In genomic region chr9:129174724-129175514, GRCh38 we compare ENCODE assay signal across 1 cellular context.
TF ChIP-seq lines count a peak whose summit lies in the region.

No MANE protein-coding gene starts in this region.

TF ChIP-seq in HepG2, 621 proteins besides CTCF, POLR2A, EP300 and RAD21 (continued from another document and continues in another):
- TF ChIP-seq HMGXB3 (CRISPR knock-in tag; IDR thresholded peaks at IDR 0.05; ENCODE audit: borderline replicate concordance): 0 out of 2 replicates have a peak, but pooled peaks have one; percentile 11
- no peak for TF ChIP-seq SKI (IDR thresholded peaks at IDR 0.05; ENCODE audit: partially characterized antibody)
- TF ChIP-seq MNT (IDR thresholded peaks at IDR 0.05): no peak
- TF ChIP-seq ZNF703 (CRISPR knock-in tag; IDR thresholded peaks at IDR 0.05; ENCODE audit: borderline replicate concordance): no peak
- no peak for TF ChIP-seq DR1 (CRISPR knock-in tag; IDR thresholded peaks at IDR 0.05)
- TF ChIP-seq DMAP1 (CRISPR knock-in tag; IDR thresholded peaks at IDR 0.05): peak; percentile 53; the same call in 1 of the 2 replicates
- TF ChIP-seq ONECUT2 (CRISPR knock-in tag; IDR thresholded peaks at IDR 0.05): no peak
- TF ChIP-seq HOXD1 (CRISPR knock-in tag; IDR thresholded peaks at IDR 0.05): no peak
- TF ChIP-seq ATF4 (CRISPR knock-in tag; IDR thresholded peaks at IDR 0.05): peak in 1 of 2 experiments; percentile 25; a peak in 1 of 4 replicates
- no peak for TF ChIP-seq HES4 (CRISPR knock-in tag; IDR thresholded peaks at IDR 0.05; ENCODE audit: borderline replicate concordance)
- 0 out of 2 replicates have a peak, but pooled peaks have one; percentile 24 for TF ChIP-seq ERF (CRISPR knock-in tag; IDR thresholded peaks at IDR 0.05)
- no peak for TF ChIP-seq ZNF646 (CRISPR knock-in tag; IDR thresholded peaks at IDR 0.05)
- TF ChIP-seq ZNF34 (CRISPR knock-in tag; IDR thresholded peaks at IDR 0.05; ENCODE audit: borderline replicate concordance): no peak
- no peak for TF ChIP-seq ZSCAN9 (CRISPR knock-in tag; IDR thresholded peaks at IDR 0.05; ENCODE audit: borderline replicate concordance)
- no peak for TF ChIP-seq TEF (CRISPR knock-in tag; IDR thresholded peaks at IDR 0.05)
- no peak for TF ChIP-seq ZNF773 (CRISPR knock-in tag; IDR thresholded peaks at IDR 0.05; ENCODE audit: borderline replicate concordance)
- no peak for TF ChIP-seq ZBTB4 (CRISPR knock-in tag; IDR thresholded peaks at IDR 0.05; ENCODE audit: borderline replicate concordance)
- peak; percentile 52 for TF ChIP-seq TEAD3 (CRISPR knock-in tag; optimal IDR thresholded peaks at IDR 0.05; ENCODE audit: borderline replicate concordance)
- no peak for TF ChIP-seq NONO (IDR thresholded peaks at IDR 0.05)
- TF ChIP-seq NONO (CRISPR knock-in tag; conservative IDR thresholded peaks at IDR 0.05): peak; percentile 18; the same call in 1 of the 2 replicates
- TF ChIP-seq ZNF780A (CRISPR knock-in tag; IDR thresholded peaks at IDR 0.05): no peak; the same call in 1 of the 2 replicates
- TF ChIP-seq POLR2AphosphoS5 (IDR thresholded peaks at IDR 0.05; ENCODE audit: low read depth, low read length): peak; percentile 33; the same call in 1 of the 2 replicates
- TF ChIP-seq CBFB (CRISPR knock-in tag; IDR thresholded peaks at IDR 0.05): no peak
- TF ChIP-seq PCBP1 (IDR thresholded peaks at IDR 0.05; ENCODE audit: borderline replicate concordance, low read depth, low read length): peak; percentile 84; the same call in 1 of the 2 replicates
- no peak for TF ChIP-seq FOSL1 (CRISPR knock-in tag; IDR thresholded peaks at IDR 0.05; ENCODE audit: borderline replicate concordance)
- peak; percentile 28; the same call in 1 of the 2 replicates for TF ChIP-seq ZBTB10 (CRISPR knock-in tag; IDR thresholded peaks at IDR 0.05; ENCODE audit: borderline replicate concordance)
- TF ChIP-seq POGK (CRISPR knock-in tag; conservative IDR thresholded peaks at IDR 0.05): no peak
- TF ChIP-seq ZNF597 (CRISPR knock-in tag; IDR thresholded peaks at IDR 0.05): no peak
- peak; percentile 9 for TF ChIP-seq MED8 (CRISPR knock-in tag; IDR thresholded peaks at IDR 0.05; ENCODE audit: insufficient replicate concordance)
- TF ChIP-seq ARNT2 (CRISPR knock-in tag; IDR thresholded peaks at IDR 0.05; ENCODE audit: low read depth): 0 out of 2 replicates have a peak, but pooled peaks have one; percentile 3
- no peak for TF ChIP-seq SIN3B (IDR thresholded peaks at IDR 0.05; ENCODE audit: low read length)
- TF ChIP-seq TAF1 (CRISPR knock-in tag; IDR thresholded peaks at IDR 0.05): peak; percentile 41
- TF ChIP-seq ZNF556 (CRISPR knock-in tag; IDR thresholded peaks at IDR 0.05; ENCODE audit: borderline replicate concordance): no peak
